Comparison of ENCODE assay signal across 12 cellular contexts in genomic region chr1:99784143-99784542, GRCh38. TPM values are rescaled to one million over a fixed set of nuclear protein-coding genes. Genes with fewer than 3 reads are reported as not detected.
A peak's percentile ranks its signal among the peaks of the same experiment; 100 is the strongest.
DNase-seq lines count a peak whose midpoint lies in the region; ATAC-seq and TF ChIP-seq lines count a peak whose summit lies in the region.
"Had no signal": no experiment of that assay in that cellular context is flagged by ENCODE, and none has a peak within 500 bp of the region (broad histone marks: within the 10 kb centered on the region; RNA-seq: fewer than 3 reads in every experiment).

No MANE protein-coding gene starts in this region.

- peaks cover 3% of the 10 kb centered on the region for H3K9me3 Mint-ChIP-seq in activated naive CD8-positive, alpha-beta T cell treated with anti-CD3 and anti-CD28 coated beads, Interleukin-2, amount 10 ng/mL, durations not matched to agents 7 days and 5 days
- H3K9me3 Mint-ChIP-seq in WTC11, result no peaks in the 10 kb centered on the region
- H3K9me3 Mint-ChIP-seq: mesothelial cell of epicardium had no signal

- no peak overlapping the region for H3K9ac ChIP-seq in skeletal muscle tissue (ENCODE audit: low read depth in 1 of 3, low read length in 3 of 3)

- ATAC-seq in Right ventricle myocardium superior (ENCODE audit: poor library complexity) (peak; percentile 80), HG02981 (IDR thresholded peaks at IDR 0.05; ENCODE audit: unreplicated experiment) (peak; percentile 42), WTC11 (no peak)
- ATAC-seq in activated naive CD8-positive, alpha-beta T cell treated with anti-CD3 and anti-CD28 coated beads, Interleukin-2, amount 10 ng/mL, durations not matched to agents 7 days and 5 days (ENCODE audit: low read depth), result no peak

- no peak for TF ChIP-seq CTCF in WTC11 (IDR thresholded peaks at IDR 0.05)

- no peaks in the 10 kb centered on the region for H3K36me3 ChIP-seq in skeletal muscle tissue (ENCODE audit: control insufficient read depth in 3 of 3, insufficient read depth in 3 of 3, low read length in 3 of 3)

- H3K27ac Mint-ChIP-seq in activated naive CD8-positive, alpha-beta T cell treated with anti-CD3 and anti-CD28 coated beads, Interleukin-2, amount 10 ng/mL, durations not matched to agents 7 days and 5 days, result no peak overlapping the region
- no peak overlapping the region for H3K27ac Mint-ChIP-seq in WTC11
- H3K27ac Mint-ChIP-seq: mesothelial cell of epicardium had no signal

- POLR2A ChIA-PET in activated naive CD8-positive, alpha-beta T cell treated with anti-CD3 and anti-CD28 coated beads, Interleukin-2, amount 10 ng/mL, durations not matched to agents 7 days and 5 days (lab: Charles Lee), result no interaction called here
- POLR2A ChIA-PET in WTC11 (lab: Charles Lee) (no interaction called here), HEK293T (lab: Yijun Ruan, JAX) (no interaction called here)

- no peaks in the 10 kb centered on the region for H3K36me3 Mint-ChIP-seq in activated naive CD8-positive, alpha-beta T cell treated with anti-CD3 and anti-CD28 coated beads, Interleukin-2, amount 10 ng/mL, durations not matched to agents 7 days and 5 days
- no peaks in the 10 kb centered on the region for H3K36me3 Mint-ChIP-seq in WTC11
- H3K36me3 Mint-ChIP-seq: mesothelial cell of epicardium had no signal

- CTCF ChIA-PET in WTC11 (lab: Charles Lee) (no interaction called here), HEK293T (lab: Yijun Ruan, JAX) (no interaction called here)

- H3K4me3 ChIP-seq in skeletal muscle tissue (ENCODE audit: low read length in 3 of 3), result no peak overlapping the region

- H3K9me3 ChIP-seq in skeletal muscle tissue (ENCODE audit: control insufficient read depth in 3 of 3, low read length in 3 of 3), result no peaks in the 10 kb centered on the region

- H3K4me1 Mint-ChIP-seq in activated naive CD8-positive, alpha-beta T cell treated with anti-CD3 and anti-CD28 coated beads, Interleukin-2, amount 10 ng/mL, durations not matched to agents 7 days and 5 days, result peaks cover 21% of the 10 kb centered on the region
- no peaks in the 10 kb centered on the region for H3K4me1 Mint-ChIP-seq in WTC11

- intact Hi-C loops in Right ventricle myocardium superior (cut with DNase I) (no loop called here), cardiac septum (cut with DNase I) (no loop called here)

- H3K4me3 Mint-ChIP-seq in activated naive CD8-positive, alpha-beta T cell treated with anti-CD3 and anti-CD28 coated beads, Interleukin-2, amount 10 ng/mL, durations not matched to agents 7 days and 5 days, result peak overlapping the region; percentile 33
- H3K4me3 Mint-ChIP-seq in WTC11, result no peak overlapping the region
- H3K4me3 Mint-ChIP-seq: mesothelial cell of epicardium had no signal

- H3K27ac ChIP-seq in skeletal muscle tissue (ENCODE audit: low read depth, low read length), result peak overlapping the region; percentile 8
- H3K27ac ChIP-seq: epithelial cell of prostate had no signal

- H3K4me1 ChIP-seq in skeletal muscle tissue (ENCODE audit: control insufficient read depth in 3 of 3, insufficient read depth in 3 of 3, low read length in 3 of 3), result peaks cover 0 to 5% (median 3%) of the 10 kb centered on the region in 3 donors

- DNase-seq in Right ventricle myocardium superior, result no peak
- DNase-seq in cardiac septum (ENCODE audit: low spot score), result no peak
- DNase-seq in activated naive CD8-positive, alpha-beta T cell treated with anti-CD3 and anti-CD28 coated beads, Interleukin-2, amount 10 ng/mL, durations not matched to agents 7 days and 5 days, result no peak
- DNase-seq in SKM-1 treated with dmso at 0.1 percent for 144 hours (lab: John Stamatoyannopoulos, UW; ENCODE audit: unreplicated experiment), result no peak
- DNase-seq in WTC11 (ENCODE audit: low spot score), result no peak
- DNase-seq in HEK293T (ENCODE audit: extremely low spot score), result no peak
- DNase-seq: NCI-H1092, NCI-H774 had no signal

- peaks cover 0 to 2% (median 0%) of the 10 kb centered on the region in 3 donors for H3K27me3 ChIP-seq in skeletal muscle tissue (ENCODE audit: control insufficient read depth in 3 of 3, insufficient read depth in 3 of 3, low read length in 3 of 3)

- peaks cover 48% of the 10 kb centered on the region for H3K27me3 Mint-ChIP-seq in activated naive CD8-positive, alpha-beta T cell treated with anti-CD3 and anti-CD28 coated beads, Interleukin-2, amount 10 ng/mL, durations not matched to agents 7 days and 5 days
- H3K27me3 Mint-ChIP-seq in WTC11 (ENCODE audit: low read depth), result no peaks in the 10 kb centered on the region

TF ChIP-seq in WTC11, 78 proteins besides CTCF, POLR2A, EP300 and RAD21 (continues in another document):
- no peak for TF ChIP-seq ZBTB43 (CRISPR knock-in tag; IDR thresholded peaks at IDR 0.05)
- no peak for TF ChIP-seq ZNF416 (CRISPR knock-in tag; IDR thresholded peaks at IDR 0.05)
- no peak for TF ChIP-seq FOXK1 (CRISPR knock-in tag; IDR thresholded peaks at IDR 0.05)
- no peak for TF ChIP-seq ZMAT4 (CRISPR knock-in tag; IDR thresholded peaks at IDR 0.05)

TF ChIP-seq in HEK293T, 16 proteins besides CTCF, POLR2A, EP300 and RAD21:
- no peak for TF ChIP-seq NFRKB (IDR thresholded peaks at IDR 0.05)
- TF ChIP-seq ARNT (IDR thresholded peaks at IDR 0.05), result no peak
- TF ChIP-seq ELF4 (IDR thresholded peaks at IDR 0.05), result no peak
- no peak for TF ChIP-seq ZNF384 (IDR thresholded peaks at IDR 0.05)

RNA-seq across cellular contexts. Expression of gene FRRS1, which starts 17.7 kb away (rescaled TPM):
- total RNA-seq in Right ventricle myocardium superior (2.7 TPM), cardiac septum (4.0 TPM), skeletal muscle tissue (5.7 TPM), WTC11 (2021) (6.0 to 6.2 TPM (median 6.1 TPM) in 3 replicates)
- total RNA-seq in activated naive CD8-positive, alpha-beta T cell treated with anti-CD3 and anti-CD28 coated beads, Interleukin-2, amount 10 ng/mL, durations not matched to agents 7 days and 5 days, result 1 to 10 TPM; 4.6 to 4.7 TPM

Comparison
In these comparisons a context has a peak if more than half of its experiments do, and no peak if none do; other contexts are left out.
1. ATAC-seq: peak in Right ventricle myocardium superior (single experiment) and HG02981 (single experiment); none in activated naive CD8-positive, alpha-beta T cell treated with anti-CD3 and anti-CD28 coated beads, Interleukin-2, amount 10 ng/mL, durations not matched to agents 7 days and 5 days (single experiment) and WTC11 (single experiment).